ENCODE assay signal across 20 cellular contexts in genomic region chr20:44552039-44552438, GRCh38. TPM values are rescaled to one million over a fixed set of nuclear protein-coding genes. Genes with fewer than 3 reads are reported as not detected.
DNase-seq lines count a peak whose midpoint lies in the region; ATAC-seq and TF ChIP-seq lines count a peak whose summit lies in the region.
"Had no signal": no experiment of that assay in that cellular context is flagged by ENCODE, and none has a peak within 500 bp of the region (broad histone marks: within the 10 kb centered on the region; RNA-seq: fewer than 3 reads in every experiment).

No MANE protein-coding gene starts in this region.

- H2AK5ac ChIP-seq in mesenchymal stem cell (ENCODE audit: low read length, severe bottlenecking), result no peak overlapping the region

- H3K4me3 ChIP-seq in adipocyte (ENCODE audit: low read length) (no peak overlapping the region), mesenchymal stem cell (ENCODE audit: insufficient read depth in 1 of 2, low read depth in 1 of 2, low read length in 2 of 2) (no peak overlapping the region), suprapubic skin (no peak overlapping the region)
- H3K4me3 ChIP-seq: cardiac muscle cell, upper lobe of right lung had no signal

- H3K36me3 ChIP-seq in adipocyte (ENCODE audit: control insufficient read depth, insufficient read depth, low read length, severe bottlenecking) (no peaks in the 10 kb centered on the region), mesenchymal stem cell (ENCODE audit: control insufficient read depth in 1 of 2, insufficient read depth in 2 of 2, low read depth in 1 of 2, low read length in 2 of 2) (no peaks in the 10 kb centered on the region), suprapubic skin (no peaks in the 10 kb centered on the region)
- H3K36me3 ChIP-seq: cardiac muscle cell, upper lobe of right lung had no signal

- 20% methylated on average over 3 of the region's 4 CpGs for WGBS in mesenchymal stem cell
- WGBS in suprapubic skin, result 91% methylated on average over 4 of the region's 4 CpGs

- H3K27me3 ChIP-seq in adipocyte (replicated peaks; ENCODE audit: control insufficient read depth, insufficient read depth, low read length), result no peaks in the 10 kb centered on the region
- no peaks in the 10 kb centered on the region for H3K27me3 ChIP-seq in mesenchymal stem cell (ENCODE audit: control insufficient read depth in 1 of 2, insufficient read depth in 1 of 2, low read length in 2 of 2)
- H3K27me3 ChIP-seq in suprapubic skin, result no peaks in the 10 kb centered on the region
- H3K27me3 ChIP-seq: cardiac muscle cell, upper lobe of right lung had no signal

- H2AFZ ChIP-seq in mesenchymal stem cell (ENCODE audit: low read depth, low read length), result no peak overlapping the region

- H2BK12ac ChIP-seq in mesenchymal stem cell (ENCODE audit: low read length in 2 of 2), result peak overlapping the region in 1 of 2 experiments; percentile 21

- H3K4me1 ChIP-seq in adipocyte (ENCODE audit: control insufficient read depth, insufficient read depth, low read length) (peaks cover 47% of the 10 kb centered on the region), mesenchymal stem cell (ENCODE audit: control insufficient read depth, insufficient read depth, low read depth, low read length) (peaks cover 3% of the 10 kb centered on the region), suprapubic skin (peaks cover 31% of the 10 kb centered on the region)

- H2BK120ac ChIP-seq in mesenchymal stem cell (ENCODE audit: low read depth, low read length), result no peak overlapping the region

- H3K4me3 Mint-ChIP-seq in activated T-cell treated with anti-CD3 and anti-CD28 coated beads, Interleukin-2, amount 50 U/mL, for 72 hours, result no peak overlapping the region
- H3K4me3 Mint-ChIP-seq in activated T-helper 2 cell treated with anti-CD3 and anti-CD28 coated beads, Interferon-gamma antibody, Interleukin-2, Interleukin-4, amounts not matched to agents 10 μg/mL and 5 μg/mL and 100 μg/mL, durations not matched to agents 14 hours and 24 hours and 36 hours (ENCODE audit: low read depth), result no peak overlapping the region
- H3K4me3 Mint-ChIP-seq: activated CD4-positive, alpha-beta T cell treated with anti-CD3 and anti-CD28 coated beads for 36 hours; activated naive CD8-positive, alpha-beta T cell; CD8-positive, alpha-beta memory T cell; effector memory CD8-positive, alpha-beta T cell; nephron progenitor cell had no signal

- TF ChIP-seq CTCF in suprapubic skin (IDR thresholded peaks at IDR 0.05), result no peak

- DNase-seq in activated T-cell treated with anti-CD3 and anti-CD28 coated beads, Interleukin-2, amount 50 U/mL, for 72 hours, result no peak
- no peak for DNase-seq in activated T-cell treated with anti-CD3 and anti-CD28 coated beads, Interleukin-2, amount 50 U/mL, for 48 hours
- DNase-seq in adipocyte (ENCODE audit: low read depth) (no peak), mesenchymal stem cell (no peak), suprapubic skin (ENCODE audit: low spot score in 2 of 2) (no peak), T-helper 2 cell (no peak)
- DNase-seq in activated T-helper 2 cell treated with anti-CD3 and anti-CD28 coated beads, Interferon-gamma antibody, Interleukin-2, Interleukin-4, amounts not matched to agents 10 μg/mL and 5 μg/mL and 100 μg/mL, durations not matched to agents 14 hours and 24 hours and 36 hours (ENCODE audit: low spot score), result no peak
- DNase-seq: activated CD4-positive, alpha-beta T cell treated with anti-CD3 and anti-CD28 coated beads for 36 hours; CD8-positive, alpha-beta memory T cell; effector memory CD8-positive, alpha-beta T cell; foreskin fibroblast; NCI-H748 treated with DMSO at 0.1 percent for 48 hours; nephron progenitor cell; stimulated activated CD4-positive, alpha-beta T cell treated with anti-CD3 and anti-CD28 coated beads, Interleukin-4, amount 100 ng/mL, for 1 hour; stimulated activated CD8-positive, alpha-beta memory T cell treated with anti-CD3 and anti-CD28 coated beads, Interleukin-4, amount 100 ng/mL, for 48 hours; upper lobe of right lung had no signal

- H3K9ac ChIP-seq in adipocyte (ENCODE audit: low read length) (peak overlapping the region; percentile 56), mesenchymal stem cell (ENCODE audit: low read length) (peak overlapping the region; percentile 69)

- intact Hi-C loops in activated T-helper 2 cell treated with anti-CD3 and anti-CD28 coated beads, Interferon-gamma antibody, Interleukin-2, Interleukin-4, amounts not matched to agents 10 μg/mL and 5 μg/mL and 100 μg/mL, durations not matched to agents 14 hours and 24 hours and 36 hours (cut with micrococcal nuclease), result no loop called here

- no peaks in the 10 kb centered on the region for H3K9me3 Mint-ChIP-seq in activated T-cell treated with anti-CD3 and anti-CD28 coated beads, Interleukin-2, amount 50 U/mL, for 72 hours
- no peaks in the 10 kb centered on the region for H3K9me3 Mint-ChIP-seq in activated T-helper 2 cell treated with anti-CD3 and anti-CD28 coated beads, Interferon-gamma antibody, Interleukin-2, Interleukin-4, amounts not matched to agents 10 μg/mL and 5 μg/mL and 100 μg/mL, durations not matched to agents 14 hours and 24 hours and 36 hours
- H3K9me3 Mint-ChIP-seq: CD8-positive, alpha-beta memory T cell; effector memory CD8-positive, alpha-beta T cell; nephron progenitor cell had no signal

- TF ChIP-seq POLR2A in suprapubic skin (IDR thresholded peaks at IDR 0.05), result no peak

- H3K9me3 ChIP-seq in adipocyte (ENCODE audit: control insufficient read depth, low read length), result no peaks in the 10 kb centered on the region
- no peaks in the 10 kb centered on the region for H3K9me3 ChIP-seq in mesenchymal stem cell (ENCODE audit: control insufficient read depth, low read length)
- H3K9me3 ChIP-seq in suprapubic skin, result no peaks in the 10 kb centered on the region
- H3K9me3 ChIP-seq: upper lobe of right lung had no signal

- H4K8ac ChIP-seq in mesenchymal stem cell (ENCODE audit: low read length), result no peak overlapping the region

- no peaks in the 10 kb centered on the region for H3K36me3 Mint-ChIP-seq in activated T-cell treated with anti-CD3 and anti-CD28 coated beads, Interleukin-2, amount 50 U/mL, for 72 hours (ENCODE audit: insufficient read depth in 2 of 2)
- no peaks in the 10 kb centered on the region for H3K36me3 Mint-ChIP-seq in activated T-helper 2 cell treated with anti-CD3 and anti-CD28 coated beads, Interferon-gamma antibody, Interleukin-2, Interleukin-4, amounts not matched to agents 10 μg/mL and 5 μg/mL and 100 μg/mL, durations not matched to agents 14 hours and 24 hours and 36 hours (ENCODE audit: low read depth)
- H3K36me3 Mint-ChIP-seq: CD8-positive, alpha-beta memory T cell had no signal

- H3K4me1 Mint-ChIP-seq in activated T-cell treated with anti-CD3 and anti-CD28 coated beads, Interleukin-2, amount 50 U/mL, for 72 hours (ENCODE audit: low read depth), result peaks cover 21% of the 10 kb centered on the region
- H3K4me1 Mint-ChIP-seq in activated T-helper 2 cell treated with anti-CD3 and anti-CD28 coated beads, Interferon-gamma antibody, Interleukin-2, Interleukin-4, amounts not matched to agents 10 μg/mL and 5 μg/mL and 100 μg/mL, durations not matched to agents 14 hours and 24 hours and 36 hours (ENCODE audit: low read depth), result peaks cover 15% of the 10 kb centered on the region

- no peak overlapping the region for H3K14ac ChIP-seq in mesenchymal stem cell (ENCODE audit: low read length in 2 of 2)

- no peak overlapping the region for H4K91ac ChIP-seq in mesenchymal stem cell (ENCODE audit: low read length)

- ATAC-seq in activated T-cell treated with anti-CD3 and anti-CD28 coated beads, Interleukin-2, amount 50 U/mL, for 72 hours (replicated peaks in 1 of 2), result no peak
- ATAC-seq in GM21526 (IDR thresholded peaks at IDR 0.05; ENCODE audit: low FRiP score, unreplicated experiment), result no peak
- ATAC-seq: effector memory CD8-positive, alpha-beta T cell; upper lobe of right lung had no signal

- no peaks in the 10 kb centered on the region for H3K27me3 Mint-ChIP-seq in activated T-cell treated with anti-CD3 and anti-CD28 coated beads, Interleukin-2, amount 50 U/mL, for 72 hours (ENCODE audit: low read depth)
- peaks cover 8% of the 10 kb centered on the region for H3K27me3 Mint-ChIP-seq in activated T-helper 2 cell treated with anti-CD3 and anti-CD28 coated beads, Interferon-gamma antibody, Interleukin-2, Interleukin-4, amounts not matched to agents 10 μg/mL and 5 μg/mL and 100 μg/mL, durations not matched to agents 14 hours and 24 hours and 36 hours (ENCODE audit: low read depth)
- H3K27me3 Mint-ChIP-seq: activated naive CD8-positive, alpha-beta T cell had no signal

- H3K27ac Mint-ChIP-seq in activated T-cell treated with anti-CD3 and anti-CD28 coated beads, Interleukin-2, amount 50 U/mL, for 72 hours, result peak overlapping the region; percentile 88
- H3K27ac Mint-ChIP-seq in activated T-helper 2 cell treated with anti-CD3 and anti-CD28 coated beads, Interferon-gamma antibody, Interleukin-2, Interleukin-4, amounts not matched to agents 10 μg/mL and 5 μg/mL and 100 μg/mL, durations not matched to agents 14 hours and 24 hours and 36 hours, result no peak overlapping the region
- H3K27ac Mint-ChIP-seq: activated naive CD8-positive, alpha-beta T cell; effector memory CD8-positive, alpha-beta T cell had no signal

- H3K18ac ChIP-seq in mesenchymal stem cell (ENCODE audit: low read depth in 1 of 2, low read length in 2 of 2), result peak overlapping the region in 1 of 2 experiments; percentile 46

- H3K79me1 ChIP-seq in mesenchymal stem cell (replicated peaks; ENCODE audit: low read length, poor library complexity, severe bottlenecking), result peaks cover 21% of the 10 kb centered on the region

- no peak overlapping the region for H3K4me2 ChIP-seq in mesenchymal stem cell (ENCODE audit: low read length, poor library complexity, severe bottlenecking)

- H3K27ac ChIP-seq in mesenchymal stem cell (ENCODE audit: low read length, poor library complexity, severe bottlenecking) (no peak overlapping the region), suprapubic skin (peak overlapping the region; percentile 63)
- H3K27ac ChIP-seq: cardiac muscle cell, RWPE1 had no signal

- TF ChIP-seq EP300 in suprapubic skin (IDR thresholded peaks at IDR 0.05), result no peak

- H3K23ac ChIP-seq in mesenchymal stem cell (ENCODE audit: low read length in 2 of 2), result no peak overlapping the region

- no peak overlapping the region for H2BK5ac ChIP-seq in mesenchymal stem cell (ENCODE audit: low read depth, low read length, poor library complexity, severe bottlenecking)

- no peak overlapping the region for H3K4ac ChIP-seq in mesenchymal stem cell (ENCODE audit: low read depth in 1 of 2, low read length in 2 of 2)

- H2BK15ac ChIP-seq in mesenchymal stem cell (ENCODE audit: low read depth, poor library complexity, severe bottlenecking), result no peak overlapping the region

RNA-seq across cellular contexts. Expression of gene SERINC3, which starts 30.2 kb away (rescaled TPM):
- 10 to 100 TPM; 85.6 to 100.0 TPM for total RNA-seq in activated T-cell treated with anti-CD3 and anti-CD28 coated beads, Interleukin-2, amount 50 U/mL, for 72 hours
- 154 TPM for polyA plus RNA-seq in mesenchymal stem cell (2013, experiment 1 of 2)
- polyA plus RNA-seq in mesenchymal stem cell (2013, experiment 2 of 2), result 162 TPM
- total RNA-seq in suprapubic skin, result 100 to 1,000 TPM in 3 of 4 donors, 10 to 100 TPM in 1; 94.1 to 128 (median 113) TPM
- 51.2 and 52.5 TPM in 2 replicates for total RNA-seq in activated T-helper 2 cell treated with anti-CD3 and anti-CD28 coated beads, Interferon-gamma antibody, Interleukin-2, Interleukin-4, amounts not matched to agents 10 μg/mL and 5 μg/mL and 100 μg/mL, durations not matched to agents 14 hours and 24 hours and 36 hours

RNA-seq across cellular contexts. Expression of gene PKIG, which starts 30.3 kb away (rescaled TPM):
- 10 to 100 TPM; 10.3 to 13.6 TPM for total RNA-seq in activated T-cell treated with anti-CD3 and anti-CD28 coated beads, Interleukin-2, amount 50 U/mL, for 72 hours
- 95.4 TPM for polyA plus RNA-seq in mesenchymal stem cell (2013, experiment 1 of 2)
- 96.7 TPM for polyA plus RNA-seq in mesenchymal stem cell (2013, experiment 2 of 2)
- 10 to 100 TPM; 17.2 to 40.8 (median 32.0) TPM for total RNA-seq in suprapubic skin
- 1.4 and 1.7 TPM in 2 replicates for total RNA-seq in activated T-helper 2 cell treated with anti-CD3 and anti-CD28 coated beads, Interferon-gamma antibody, Interleukin-2, Interleukin-4, amounts not matched to agents 10 μg/mL and 5 μg/mL and 100 μg/mL, durations not matched to agents 14 hours and 24 hours and 36 hours
